ENCODE assay signal across 24 cellular contexts in genomic region chr11:116502641-116503061, GRCh38.
DNase-seq lines count a peak whose midpoint lies in the region; ATAC-seq and TF ChIP-seq lines count a peak whose summit lies in the region.
"Had no signal": no experiment of that assay in that cellular context is flagged by ENCODE, and none has a peak within 500 bp of the region (broad histone marks: within the 10 kb centered on the region; RNA-seq: fewer than 3 reads in every experiment).

No MANE protein-coding gene starts in this region.

- H3K14ac ChIP-seq in neuronal stem cell (ENCODE audit: low read length) = no peak overlapping the region

- no peak overlapping the region for H2BK15ac ChIP-seq in neuronal stem cell (ENCODE audit: low read length)

- H3K36me3 ChIP-seq in heart right ventricle (no peaks in the 10 kb centered on the region), neuronal stem cell (replicated peaks in 1 of 2; ENCODE audit: control insufficient read depth in 2 of 2, insufficient read depth in 2 of 2, low read length in 2 of 2) (no peaks in the 10 kb centered on the region)
- H3K36me3 ChIP-seq: BLaER1 treated with 17β-estradiol and CSF1 and Interleukin-3, amounts not matched to agents 10 nM and 100 nM; upper lobe of left lung had no signal

- H3K4ac ChIP-seq in neuronal stem cell (ENCODE audit: low read length) = no peak overlapping the region

- H3K27ac ChIP-seq in heart right ventricle (no peak overlapping the region), neuronal stem cell (replicated peaks; ENCODE audit: low read length) (no peak overlapping the region)
- H3K27ac ChIP-seq: BLaER1 treated with 17β-estradiol and CSF1 and Interleukin-3, amounts not matched to agents 10 nM and 100 nM; upper lobe of left lung had no signal

- intact Hi-C loops in heart right ventricle (cut with DNase I) = no loop called here

- no peak overlapping the region for H3K4me3 ChIP-seq in heart right ventricle
- no peak overlapping the region for H3K4me3 ChIP-seq in neuronal stem cell (ENCODE audit: low read length in 2 of 2)
- H3K4me3 ChIP-seq: BLaER1 treated with 17β-estradiol and CSF1 and Interleukin-3, amounts not matched to agents 10 nM and 100 nM; lung; upper lobe of left lung had no signal

- peaks cover 0 to 64% (median 58%) of the 10 kb centered on the region in 7 donors for H3K27me3 ChIP-seq in heart right ventricle
- H3K27me3 ChIP-seq in neuronal stem cell (ENCODE audit: control insufficient read depth in 3 of 3, insufficient read depth in 3 of 3, low read depth in 1 of 3, low read length in 3 of 3) = peaks cover 0 to 52% (median 8%) of the 10 kb centered on the region in 3 experiments

- no peaks in the 10 kb centered on the region for H3K79me1 ChIP-seq in neuronal stem cell (ENCODE audit: low read depth, low read length)

- H3K4me1 ChIP-seq in heart right ventricle = peaks cover 0 to 11% (median 5%) of the 10 kb centered on the region in 9 donors
- H3K4me1 ChIP-seq in neuronal stem cell (ENCODE audit: control insufficient read depth in 2 of 2, insufficient read depth in 1 of 2, low read depth in 1 of 2, low read length in 2 of 2) = peaks cover 0 to 11% of the 10 kb centered on the region in 2 donors
- H3K4me1 ChIP-seq: BLaER1 treated with 17β-estradiol and CSF1 and Interleukin-3, amounts not matched to agents 10 nM and 100 nM; upper lobe of left lung had no signal

- H3K23ac ChIP-seq in neuronal stem cell (ENCODE audit: low read depth, low read length, poor library complexity) = no peak overlapping the region

- peak overlapping the region; percentile 43 for H2AK5ac ChIP-seq in neuronal stem cell (ENCODE audit: low read depth, low read length)

- peak overlapping the region; percentile 57 for H3K18ac ChIP-seq in neuronal stem cell (ENCODE audit: low read length)

- H2AFZ ChIP-seq in neuronal stem cell (ENCODE audit: low read length) = no peak overlapping the region

- H4K8ac ChIP-seq in neuronal stem cell (ENCODE audit: low read depth, low read length) = no peak overlapping the region

- no peak overlapping the region for H2BK12ac ChIP-seq in neuronal stem cell (ENCODE audit: low read length)

- WGBS in heart right ventricle, 2 donors = 51 to 63% methylated on average over 6 of the region's 6 CpGs
- no CpG with 5 or more reads among the region's 6 CpGs for whole genome bisulfite sequencing in neuronal stem cell (ENCODE audit: extremely low coverage in 2 of 2, insufficient read length in 2 of 2, insufficient replicate concordance in 1 of 2), 2 donors

- H3K9ac ChIP-seq in neuronal stem cell (ENCODE audit: low read depth, low read length, poor library complexity) = no peak overlapping the region
- H3K9ac ChIP-seq: BLaER1 treated with 17β-estradiol and CSF1 and Interleukin-3, amounts not matched to agents 10 nM and 100 nM had no signal

- DNase-seq in G401 (ENCODE audit: low spot score) (peak; percentile 88), cerebellar cortex (ENCODE audit: low spot score) (peak; percentile 85), heart right ventricle (peak; percentile 10 to 50), neuronal stem cell (ENCODE audit: low spot score) (no peak), NCI-H128 (lab: John Stamatoyannopoulos, UW; ENCODE audit: unreplicated experiment) (no peak), NCI-H524 treated with DMSO at 0.1 percent for 48 hours (lab: John Stamatoyannopoulos, UW) (no peak)
- no peak for DNase-seq in stimulated activated CD4-positive, alpha-beta T cell treated with anti-CD3 and anti-CD28 coated beads, Interleukin-4, amount 100 ng/mL, for 4 hours
- DNase-seq: activated CD4-positive, alpha-beta T cell treated with anti-CD3 and anti-CD28 coated beads, Interleukin-2, amount 50 U/mL, for 48 hours; activated CD4-positive, CD25-positive, alpha-beta regulatory T cell treated with anti-CD3 and anti-CD28 coated beads, Interleukin-2, amount 50 U/mL, for 72 hours; activated CD8-positive, alpha-beta memory T cell treated with anti-CD3 and anti-CD28 coated beads, Interleukin-2, amount 50 U/mL, for 48 hours; activated naive CD4-positive, alpha-beta T cell treated with anti-CD3 and anti-CD28 coated beads for 36 hours; DMS153; H9; KBM-7; kidney; NCI-H1105; NCI-H1930; NCI-H526 treated with DMSO at 0.1 percent for 48 hours; SHP77; T-helper 2 cell had no signal

- H3K4me2 ChIP-seq in neuronal stem cell (ENCODE audit: insufficient read depth, low read length, poor library complexity, severe bottlenecking) = no peak overlapping the region
- H3K4me2 ChIP-seq: BLaER1 treated with 17β-estradiol and CSF1 and Interleukin-3, amounts not matched to agents 10 nM and 100 nM had no signal

- peak in 7 of 8 donors; percentile 64 to 90 (median 77) for ATAC-seq in heart right ventricle
- no peak for ATAC-seq in GM18517 (IDR thresholded peaks at IDR 0.05; ENCODE audit: unreplicated experiment)

- no peak overlapping the region for H4K91ac ChIP-seq in neuronal stem cell (ENCODE audit: low read depth, low read length, poor library complexity)

- no peak for TF ChIP-seq CTCF in heart right ventricle (IDR thresholded peaks at IDR 0.05)

- H2BK5ac ChIP-seq in neuronal stem cell (ENCODE audit: low read length) = no peak overlapping the region

- in situ Hi-C loops in G401 (cut with HindIII; ENCODE audit: low sequenced_read_pairs) = no loop called here

- no peak overlapping the region for H2BK120ac ChIP-seq in neuronal stem cell (ENCODE audit: low read depth, low read length)

- H3K9me3 ChIP-seq in heart right ventricle = no peaks in the 10 kb centered on the region
- H3K9me3 ChIP-seq in neuronal stem cell (replicated peaks in 1 of 2; ENCODE audit: control insufficient read depth in 2 of 2, insufficient read depth in 1 of 2, low read depth in 1 of 2, low read length in 2 of 2) = no peaks in the 10 kb centered on the region
- H3K9me3 ChIP-seq: BLaER1 treated with 17β-estradiol and CSF1 and Interleukin-3, amounts not matched to agents 10 nM and 100 nM; upper lobe of left lung had no signal

Comparison
In these comparisons a context has a peak if more than half of its experiments do, and no peak if none do; other contexts are left out.
1. DNase-seq: peak in G401 (single experiment), cerebellar cortex (single experiment) and heart right ventricle (2 of 2); none in neuronal stem cell (single experiment), stimulated activated CD4-positive, alpha-beta T cell treated with anti-CD3 and anti-CD28 coated beads, Interleukin-4, amount 100 ng/mL, for 4 hours (0 of 2), NCI-H128 (single experiment) and NCI-H524 treated with DMSO at 0.1 percent for 48 hours (single experiment).